ENCODE assay signal across 15 cellular contexts in the genomic region with DNA sequence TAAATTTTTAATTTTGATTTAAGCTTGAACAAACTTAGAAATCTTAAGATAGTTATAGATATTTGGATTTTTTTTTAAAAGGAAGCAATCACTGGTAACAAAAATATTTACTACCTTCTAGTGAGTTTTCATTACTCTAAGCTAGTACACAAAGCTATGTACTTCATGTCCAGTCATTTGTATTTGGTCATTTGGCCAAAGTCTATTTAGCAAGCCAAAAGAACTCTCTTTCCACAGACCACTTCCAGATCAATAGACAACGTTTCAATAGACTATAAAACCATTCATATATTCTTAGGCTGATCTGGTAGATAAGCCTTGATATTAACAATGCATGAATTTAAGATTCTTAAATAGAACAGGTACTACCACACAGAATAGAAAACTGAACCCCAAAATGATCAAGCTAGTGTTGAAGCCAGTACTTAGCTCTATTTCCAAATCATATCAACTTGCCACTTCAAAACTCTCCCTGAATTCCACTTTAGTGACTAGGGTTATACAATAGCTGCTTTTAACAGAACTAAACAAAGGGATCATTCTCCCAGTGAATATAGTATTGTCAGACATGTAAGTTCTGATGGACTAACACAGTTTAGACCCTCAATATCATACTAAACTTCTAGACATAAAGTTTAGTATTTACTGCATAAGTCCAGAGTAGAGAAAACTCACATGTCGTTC. TPM values are rescaled to one million over a fixed set of nuclear protein-coding genes. Genes with fewer than 3 reads are reported as not detected.
A peak's percentile ranks its signal among the peaks of the same experiment; 100 is the strongest.
DNase-seq lines count a peak whose midpoint lies in the region; ATAC-seq, FAIRE-seq and TF ChIP-seq lines count a peak whose summit lies in the region.
"Had no signal": no experiment of that assay in that cellular context is flagged by ENCODE, and none has a peak within 500 bp of the region (broad histone marks: within the 10 kb centered on the region; RNA-seq: fewer than 3 reads in every experiment).

No MANE protein-coding gene starts in this region.

- H3K36me3 ChIP-seq in HepG2 (replicated peaks in 1 of 2; ENCODE audit: control insufficient read depth in 1 of 2, insufficient read depth in 2 of 2, low read length in 2 of 2) (peaks cover 7 to 23% of the 10 kb centered on the region in 2 experiments; a peak in 4 of 5 replicates), osteoblast (ENCODE audit: insufficient read depth, low read length) (peaks cover 22% of the 10 kb centered on the region), aorta (ENCODE audit: control insufficient read depth in 1 of 2, insufficient read depth in 2 of 2, low read length in 1 of 2) (peaks cover 1 to 6% of the 10 kb centered on the region in 2 donors)

- H2AFZ ChIP-seq in HepG2 (ENCODE audit: low read length) (no peak overlapping the region), osteoblast (ENCODE audit: low read length) (no peak overlapping the region)
- H2AFZ ChIP-seq: GM23248 had no signal

- peak; percentile 76 for ATAC-seq in HepG2
- ATAC-seq in aorta (ENCODE audit: low FRiP score): no peak
- ATAC-seq in effector memory CD8-positive, alpha-beta T cell (replicated peaks): no peak
- ATAC-seq: A549; CD8-positive, alpha-beta T cell had no signal

- H3K27ac ChIP-seq in HepG2 (ENCODE audit: extremely low read length, insufficient read depth, low read length): peak overlapping the region; percentile 44
- H3K27ac ChIP-seq in osteoblast (ENCODE audit: low read depth, low read length): no peak overlapping the region
- H3K27ac ChIP-seq in aorta (ENCODE audit: low read depth in 1 of 2, low read length in 2 of 2): no peak overlapping the region
- H3K27ac ChIP-seq: A549, GM23248 had no signal

- no peak overlapping the region for H3K4me3 Mint-ChIP-seq in effector memory CD8-positive, alpha-beta T cell
- H3K4me3 Mint-ChIP-seq: CD14-positive monocyte; CD8-positive, alpha-beta T cell had no signal

- H3K4me1 ChIP-seq in HepG2 (ENCODE audit: insufficient read depth, low read length) (peaks cover 57% of the 10 kb centered on the region), osteoblast (ENCODE audit: insufficient read depth, low read length) (no peaks in the 10 kb centered on the region), aorta (ENCODE audit: control insufficient read depth in 1 of 2, insufficient read depth in 2 of 2, low read length in 2 of 2) (no peaks in the 10 kb centered on the region)
- H3K4me1 ChIP-seq: A549, Caco-2 had no signal

- FAIRE-seq in H54 (lab: Jason Lieb, UNC) (peak; percentile 27), HepG2 (lab: Jason Lieb, UNC) (no peak)
- FAIRE-seq: GM18507 had no signal

- no peaks in the 10 kb centered on the region for H3K27me3 ChIP-seq in HepG2 (ENCODE audit: control insufficient read depth in 1 of 2, insufficient read depth in 2 of 2, low read length in 2 of 2)
- no peaks in the 10 kb centered on the region for H3K27me3 ChIP-seq in osteoblast (ENCODE audit: insufficient read depth, low read length)
- H3K27me3 ChIP-seq in aorta (ENCODE audit: control insufficient read depth in 1 of 2, insufficient read depth in 2 of 2, low read length in 1 of 2): no peaks in the 10 kb centered on the region

- CTCF ChIA-PET in HepG2 (lab: Yijun Ruan, JAX; ENCODE audit: low intra/inter-chr PET ratio, low total read pairs): no interaction called here

- POLR2A ChIA-PET in HepG2 (lab: Yijun Ruan, JAX): interaction anchor here (1.2 to 1.3 kb wide), 5 partner anchors 13 to 63 kb away, joined by 3 to 5 read pairs (median 3); a partner anchor contains a TSS

- BruUV-seq in HepG2 (replicated peaks; lab: Mats Ljungman, UMichigan): no TSS peak

- H3K4me3 ChIP-seq in HepG2 (replicated peaks in 1 of 3; ENCODE audit: insufficient read depth in 1 of 3, low read depth in 2 of 3, low read length in 3 of 3) (no peak overlapping the region), osteoblast (ENCODE audit: insufficient read depth, low read length) (no peak overlapping the region), aorta (ENCODE audit: low read length in 2 of 2) (no peak overlapping the region)
- H3K4me3 ChIP-seq: A549, GM23248 had no signal

- intact Hi-C loops in HepG2 (cut with micrococcal nuclease; ENCODE audit: unreplicated experiment) (loop anchor here (2.0 kb wide), 1 partner anchor 22 kb away; a partner anchor contains a TSS), aorta (cut with DNase I) (no loop called here)

- WGBS in HepG2 (ENCODE audit: low lambda C conversion rate): 30% methylated on average over 2 of the region's 2 CpGs
- 93 to 95% methylated on average over 2 of the region's 2 CpGs for WGBS in aorta, 2 donors

- TF ChIP-seq EP300 in HepG2 (IDR thresholded peaks at IDR 0.05; ENCODE audit: low read depth in 2 of 2, low read length in 2 of 2): 0 out of 4 replicates have a peak, but pooled peaks of 1 of the 2 experiments have one; percentile 14
- TF ChIP-seq EP300 in HepG2 (CRISPR knock-in tag; IDR thresholded peaks at IDR 0.05; ENCODE audit: borderline replicate concordance): no peak

- no peaks in the 10 kb centered on the region for H3K9me3 ChIP-seq in HepG2 (ENCODE audit: low read length)
- no peaks in the 10 kb centered on the region for H3K9me3 ChIP-seq in osteoblast (ENCODE audit: low read depth, low read length)
- H3K9me3 ChIP-seq in aorta (ENCODE audit: control insufficient read depth, low read length): no peaks in the 10 kb centered on the region
- H3K9me3 ChIP-seq: A549, Caco-2 had no signal

- H3K36me3 Mint-ChIP-seq in effector memory CD8-positive, alpha-beta T cell (ENCODE audit: insufficient read depth): peaks cover 35% of the 10 kb centered on the region

- TF ChIP-seq RAD21 in HepG2 (CRISPR knock-in tag; IDR thresholded peaks at IDR 0.05): no peak

- H3K9me3 Mint-ChIP-seq in effector memory CD8-positive, alpha-beta T cell: no peaks in the 10 kb centered on the region
- H3K9me3 Mint-ChIP-seq: CD8-positive, alpha-beta T cell had no signal

- H3K4me2 ChIP-seq in HepG2 (ENCODE audit: low read depth, low read length): peak overlapping the region; percentile 25
- no peak overlapping the region for H3K4me2 ChIP-seq in osteoblast (ENCODE audit: insufficient read depth, low read length)
- H3K4me2 ChIP-seq: A549 had no signal

- H3K79me2 ChIP-seq in HepG2 (ENCODE audit: insufficient read depth, low read length): no peaks in the 10 kb centered on the region
- peaks cover 29% of the 10 kb centered on the region for H3K79me2 ChIP-seq in osteoblast (ENCODE audit: insufficient read depth, low read length)

- H3K9ac ChIP-seq in HepG2 (ENCODE audit: insufficient read depth, low read depth, low read length): no peak overlapping the region
- H3K9ac ChIP-seq: GM23248 had no signal

- in situ Hi-C loops in HepG2 (cut with HindIII; ENCODE audit: extremely low pct_ligation_motif_present, low pct_unique_long_range_greater_than_20kb) (no loop called here), G401 (cut with HindIII; ENCODE audit: low sequenced_read_pairs) (no loop called here)

- TF ChIP-seq POLR2A in H54 (IDR thresholded peaks at IDR 0.05; ENCODE audit: low read depth, low read length): no peak
- TF ChIP-seq POLR2A in HepG2 (IDR thresholded peaks at IDR 0.05; ENCODE audit: insufficient read depth in 1 of 2, low read depth in 2 of 2, low read length in 2 of 2): no peak

- H3K27me3 Mint-ChIP-seq in effector memory CD8-positive, alpha-beta T cell: no peaks in the 10 kb centered on the region

- no peaks in the 10 kb centered on the region for H4K20me1 ChIP-seq in HepG2 (ENCODE audit: insufficient read depth, low read length)
- H4K20me1 ChIP-seq in osteoblast (ENCODE audit: insufficient read depth, low read length): no peaks in the 10 kb centered on the region

- no peak for DNase-seq in H54 (ENCODE audit: insufficient read length, low spot score)
- DNase-seq in SW480 (ENCODE audit: low spot score): peak; percentile 3
- DNase-seq in HepG2 (ENCODE audit: low spot score): peak; percentile 48
- peak; percentile 64 for DNase-seq in osteoblast (ENCODE audit: insufficient read length, low spot score, missing footprints)
- no peak for DNase-seq in aorta
- no peak for DNase-seq in G401 (ENCODE audit: low spot score)
- DNase-seq in effector memory CD8-positive, alpha-beta T cell: no peak
- DNase-seq: Caco-2; CD8-positive, alpha-beta T cell; DMS53; GM23248; H7 had no signal

- H3K4me1 Mint-ChIP-seq in effector memory CD8-positive, alpha-beta T cell (ENCODE audit: low read depth in 2 of 2): peaks cover 3 to 7% of the 10 kb centered on the region in 2 donors

- TF ChIP-seq CTCF in HepG2 (CRISPR knock-in tag; IDR thresholded peaks at IDR 0.05) (no peak), osteoblast (IDR thresholded peaks at IDR 0.05; ENCODE audit: extremely low read depth, low read depth, low read length) (no peak)

- H3K27ac Mint-ChIP-seq in effector memory CD8-positive, alpha-beta T cell: no peak overlapping the region
- H3K27ac Mint-ChIP-seq: CD14-positive monocyte; CD8-positive, alpha-beta T cell had no signal

RNA-seq across cellular contexts. Expression of a gene that starts 21.7 kb away (rescaled TPM):
- total RNA-seq in HepG2 (2016; rRNA removed; fragmentation: Illumina TruSeq; extraction: Trizol): 12.0 and 21.7 TPM in 2 replicates
- 23.4 and 24.3 TPM in 2 replicates for total RNA-seq in HepG2 (2016; cell fraction: cytosol; rRNA removed; fragmentation: Illumina TruSeq; extraction: Trizol; ENCODE audit: low read depth)
- 14.1 and 22.8 TPM in 2 replicates for total RNA-seq in HepG2 (2016; cell fraction: insoluble cytoplasmic fraction; rRNA removed; fragmentation: Illumina TruSeq; extraction: Trizol)
- total RNA-seq in HepG2 (2016; cell fraction: membrane; rRNA removed; fragmentation: Illumina TruSeq; extraction: Trizol): 20.0 and 22.6 TPM in 2 replicates
- 43.3 and 48.9 TPM in 2 replicates for total RNA-seq in HepG2 (2016; cell fraction: nucleus; rRNA removed; fragmentation: Illumina TruSeq; extraction: Trizol)
- polyA plus RNA-seq in HepG2 (2011; rRNA removed): 25.7 and 30.6 TPM in 2 replicates
- 4.9 and 5.5 TPM in 2 replicates for polyA plus RNA-seq in HepG2 (2011; cell fraction: cytosol; rRNA removed)
- polyA plus RNA-seq in HepG2 (2011; cell fraction: nucleus; rRNA removed): 102 and 115 TPM in 2 replicates
- 15.7 and 23.2 TPM in 2 replicates for polyA plus RNA-seq in HepG2 (2012)
- polyA plus RNA-seq in HepG2 (2016; cell fraction: cytosol; fragmentation: Illumina TruSeq; extraction: Trizol; ENCODE audit: low read depth): 1.3 and 1.7 TPM in 2 replicates
- polyA plus RNA-seq in HepG2 (2016; cell fraction: insoluble cytoplasmic fraction; fragmentation: Illumina TruSeq; extraction: Trizol; ENCODE audit: low read depth): 9.7 and 12.3 TPM in 2 replicates
- 4.0 and 4.7 TPM in 2 replicates for polyA plus RNA-seq in HepG2 (2016; cell fraction: membrane; fragmentation: Illumina TruSeq; extraction: Trizol; ENCODE audit: low read depth)
- 105 and 125 TPM in 2 replicates for polyA plus RNA-seq in HepG2 (2016; cell fraction: nucleus; fragmentation: Illumina TruSeq; extraction: Trizol; ENCODE audit: insufficient read depth, low read depth)
- 7.2 and 8.3 TPM in 2 replicates for polyA minus RNA-seq in HepG2 (2011; rRNA and poly(A)+ RNA removed; ENCODE audit: low replicate concordance)
- polyA minus RNA-seq in HepG2 (2011; cell fraction: cytosol; rRNA and poly(A)+ RNA removed): 7.0 and 7.4 TPM in 2 replicates
- 66.3 and 86.5 TPM in 2 replicates for polyA minus RNA-seq in HepG2 (2011; cell fraction: nucleus; rRNA and poly(A)+ RNA removed)
- total RNA-seq in osteoblast: 32.9 and 42.7 TPM in 2 replicates
- 10 to 100 TPM; 26.5 to 41.2 TPM for total RNA-seq in aorta
- 10 to 100 TPM in 1 of 2 donors, 1 to 10 TPM in 1; 7.5 to 43.5 TPM for polyA plus RNA-seq in aorta
- total RNA-seq in G401 (2014; rRNA removed; shearing (Covaris generic)): 13.5 and 18.0 TPM in 2 replicates

RNA-seq across cellular contexts. Expression of a gene that starts 37.4 kb away (rescaled TPM):
- total RNA-seq in HepG2 (2016; rRNA removed; fragmentation: Illumina TruSeq; extraction: Trizol) (21.8 and 40.0 TPM in 2 replicates), osteoblast (25.7 and 28.6 TPM in 2 replicates), aorta (10 to 100 TPM; 48.9 to 49.3 TPM)
- total RNA-seq in HepG2 (2016; cell fraction: cytosol; rRNA removed; fragmentation: Illumina TruSeq; extraction: Trizol; ENCODE audit: low read depth): 4.7 and 7.4 TPM in 2 replicates
- total RNA-seq in HepG2 (2016; cell fraction: insoluble cytoplasmic fraction; rRNA removed; fragmentation: Illumina TruSeq; extraction: Trizol): 20.2 and 39.7 TPM in 2 replicates
- total RNA-seq in HepG2 (2016; cell fraction: membrane; rRNA removed; fragmentation: Illumina TruSeq; extraction: Trizol): 10.2 and 11.3 TPM in 2 replicates
- 30.0 and 34.6 TPM in 2 replicates for total RNA-seq in HepG2 (2016; cell fraction: nucleus; rRNA removed; fragmentation: Illumina TruSeq; extraction: Trizol)
- polyA plus RNA-seq in HepG2 (2011; rRNA removed) (6.3 and 8.7 TPM in 2 replicates), aorta (10 to 100 TPM; 16.9 to 18.6 TPM)
- polyA plus RNA-seq in HepG2 (2011; cell fraction: cytosol; rRNA removed): 3.4 and 4.5 TPM in 2 replicates
- polyA plus RNA-seq in HepG2 (2011; cell fraction: nucleus; rRNA removed): 9.9 and 11.7 TPM in 2 replicates
- 14.6 and 19.0 TPM in 2 replicates for polyA plus RNA-seq in HepG2 (2012)
- polyA plus RNA-seq in HepG2 (2016; cell fraction: cytosol; fragmentation: Illumina TruSeq; extraction: Trizol; ENCODE audit: low read depth): 0.99 and 1.0 TPM in 2 replicates
- polyA plus RNA-seq in HepG2 (2016; cell fraction: insoluble cytoplasmic fraction; fragmentation: Illumina TruSeq; extraction: Trizol; ENCODE audit: low read depth): 31.0 and 32.7 TPM in 2 replicates
- polyA plus RNA-seq in HepG2 (2016; cell fraction: membrane; fragmentation: Illumina TruSeq; extraction: Trizol; ENCODE audit: low read depth): 3.6 and 4.3 TPM in 2 replicates
- 27.7 and 32.1 TPM in 2 replicates for polyA plus RNA-seq in HepG2 (2016; cell fraction: nucleus; fragmentation: Illumina TruSeq; extraction: Trizol; ENCODE audit: insufficient read depth, low read depth)
- 10.1 and 36.3 TPM in 2 replicates for polyA minus RNA-seq in HepG2 (2011; rRNA and poly(A)+ RNA removed; ENCODE audit: low replicate concordance)
- polyA minus RNA-seq in HepG2 (2011; cell fraction: cytosol; rRNA and poly(A)+ RNA removed): 10.8 and 16.3 TPM in 2 replicates
- polyA minus RNA-seq in HepG2 (2011; cell fraction: nucleus; rRNA and poly(A)+ RNA removed): 37.1 and 48.5 TPM in 2 replicates
- 32.3 and 35.7 TPM in 2 replicates for total RNA-seq in G401 (2014; rRNA removed; shearing (Covaris generic))

Comparison
In these comparisons a context has a peak if more than half of its experiments do, and no peak if none do; other contexts are left out.
1. DNase-seq: peak in SW480 (single experiment), HepG2 (single experiment) and osteoblast (single experiment); none in H54 (single experiment), aorta (0 of 2), G401 (single experiment) and effector memory CD8-positive, alpha-beta T cell (0 of 3).